ENCODE assay signal across 1 cellular context in the genomic region with DNA sequence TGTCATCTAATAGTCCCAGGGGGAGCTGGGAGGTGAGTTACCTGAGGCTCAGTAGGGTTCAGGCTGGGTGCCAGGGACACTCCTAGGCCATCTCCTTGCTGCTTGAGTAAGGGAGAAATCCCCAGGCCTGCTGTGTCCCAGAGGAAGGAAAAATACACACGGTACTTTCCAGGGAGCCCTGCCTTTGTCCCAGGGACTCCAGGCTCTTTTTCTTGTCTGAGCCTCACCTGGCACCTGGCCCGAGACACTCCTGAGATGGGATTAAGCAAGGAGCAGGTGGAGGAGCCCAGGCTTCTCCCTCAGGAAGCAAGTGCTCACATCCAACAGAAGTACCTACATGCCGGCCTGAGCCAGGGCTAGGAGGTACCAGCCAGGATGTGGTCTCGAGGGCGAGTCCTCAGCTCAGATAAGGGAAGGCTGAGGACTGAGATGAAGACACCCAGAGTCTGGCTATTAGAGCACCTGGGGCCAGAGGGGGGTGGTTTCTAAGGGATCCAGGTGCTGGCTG.
TF ChIP-seq lines count a peak whose summit lies in the region.

No MANE protein-coding gene starts in this region.

TF ChIP-seq in HEK293, 187 proteins besides CTCF, POLR2A, EP300 and RAD21:
- TF ChIP-seq, protein P1, sequence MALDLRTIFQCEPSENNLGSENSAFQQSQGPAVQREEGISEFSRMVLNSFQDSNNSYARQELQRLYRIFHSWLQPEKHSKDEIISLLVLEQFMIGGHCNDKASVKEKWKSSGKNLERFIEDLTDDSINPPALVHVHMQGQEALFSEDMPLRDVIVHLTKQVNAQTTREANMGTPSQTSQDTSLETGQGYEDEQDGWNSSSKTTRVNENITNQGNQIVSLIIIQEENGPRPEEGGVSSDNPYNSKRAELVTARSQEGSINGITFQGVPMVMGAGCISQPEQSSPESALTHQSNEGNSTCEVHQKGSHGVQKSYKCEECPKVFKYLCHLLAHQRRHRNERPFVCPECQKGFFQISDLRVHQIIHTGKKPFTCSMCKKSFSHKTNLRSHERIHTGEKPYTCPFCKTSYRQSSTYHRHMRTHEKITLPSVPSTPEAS (tag by site-specific recombination; IDR thresholded peaks at IDR 0.05) = no peak
- TF ChIP-seq, protein P2, sequence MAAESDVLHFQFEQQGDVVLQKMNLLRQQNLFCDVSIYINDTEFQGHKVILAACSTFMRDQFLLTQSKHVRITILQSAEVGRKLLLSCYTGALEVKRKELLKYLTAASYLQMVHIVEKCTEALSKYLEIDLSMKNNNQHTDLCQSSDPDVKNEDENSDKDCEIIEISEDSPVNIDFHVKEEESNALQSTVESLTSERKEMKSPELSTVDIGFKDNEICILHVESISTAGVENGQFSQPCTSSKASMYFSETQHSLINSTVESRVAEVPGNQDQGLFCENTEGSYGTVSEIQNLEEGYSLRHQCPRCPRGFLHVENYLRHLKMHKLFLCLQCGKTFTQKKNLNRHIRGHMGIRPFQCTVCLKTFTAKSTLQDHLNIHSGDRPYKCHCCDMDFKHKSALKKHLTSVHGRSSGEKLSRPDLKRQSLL (tag by site-specific recombination; IDR thresholded peaks at IDR 0.05) = no peak
- TF ChIP-seq ZNF248 (tag by site-specific recombination; IDR thresholded peaks at IDR 0.05) = no peak
- TF ChIP-seq ZNF350 (tag by site-specific recombination; IDR thresholded peaks at IDR 0.05) = no peak
- no peak for TF ChIP-seq ZNF449 (tag by site-specific recombination; IDR thresholded peaks at IDR 0.05)
- TF ChIP-seq HOXA7 (CRISPR knock-in tag; IDR thresholded peaks at IDR 0.05; ENCODE audit: borderline replicate concordance) = no peak
- TF ChIP-seq ZNF48 (tag by site-specific recombination; IDR thresholded peaks at IDR 0.05) = no peak
- TF ChIP-seq GLIS1 (tag by site-specific recombination; IDR thresholded peaks at IDR 0.05) = no peak; the same call in 1 of the 2 replicates
- no peak for TF ChIP-seq ZFP41 (tag by site-specific recombination; IDR thresholded peaks at IDR 0.05; ENCODE audit: borderline replicate concordance)
- TF ChIP-seq, protein P3, sequence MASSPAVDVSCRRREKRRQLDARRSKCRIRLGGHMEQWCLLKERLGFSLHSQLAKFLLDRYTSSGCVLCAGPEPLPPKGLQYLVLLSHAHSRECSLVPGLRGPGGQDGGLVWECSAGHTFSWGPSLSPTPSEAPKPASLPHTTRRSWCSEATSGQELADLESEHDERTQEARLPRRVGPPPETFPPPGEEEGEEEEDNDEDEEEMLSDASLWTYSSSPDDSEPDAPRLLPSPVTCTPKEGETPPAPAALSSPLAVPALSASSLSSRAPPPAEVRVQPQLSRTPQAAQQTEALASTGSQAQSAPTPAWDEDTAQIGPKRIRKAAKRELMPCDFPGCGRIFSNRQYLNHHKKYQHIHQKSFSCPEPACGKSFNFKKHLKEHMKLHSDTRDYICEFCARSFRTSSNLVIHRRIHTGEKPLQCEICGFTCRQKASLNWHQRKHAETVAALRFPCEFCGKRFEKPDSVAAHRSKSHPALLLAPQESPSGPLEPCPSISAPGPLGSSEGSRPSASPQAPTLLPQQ (tag by site-specific recombination; IDR thresholded peaks at IDR 0.05) = peak; percentile 90
- no peak for TF ChIP-seq ZNF362 (tag by site-specific recombination; IDR thresholded peaks at IDR 0.05)
- no peak for TF ChIP-seq ZNF707 (tag by site-specific recombination; IDR thresholded peaks at IDR 0.05)
- no peak for TF ChIP-seq TCF7L2 (IDR thresholded peaks at IDR 0.05; ENCODE audit: borderline replicate concordance, low read depth, low read length)
- 0 out of 2 replicates have a peak, but pooled peaks have one; percentile 22 for TF ChIP-seq ZBTB48 (tag by site-specific recombination; IDR thresholded peaks at IDR 0.05)
- 0 out of 2 replicates have a peak, but pooled peaks have one; percentile 17 for TF ChIP-seq ZIC2 (tag by site-specific recombination; IDR thresholded peaks at IDR 0.05)
